ENCODE assay signal across 8 cellular contexts in the genomic region with DNA sequence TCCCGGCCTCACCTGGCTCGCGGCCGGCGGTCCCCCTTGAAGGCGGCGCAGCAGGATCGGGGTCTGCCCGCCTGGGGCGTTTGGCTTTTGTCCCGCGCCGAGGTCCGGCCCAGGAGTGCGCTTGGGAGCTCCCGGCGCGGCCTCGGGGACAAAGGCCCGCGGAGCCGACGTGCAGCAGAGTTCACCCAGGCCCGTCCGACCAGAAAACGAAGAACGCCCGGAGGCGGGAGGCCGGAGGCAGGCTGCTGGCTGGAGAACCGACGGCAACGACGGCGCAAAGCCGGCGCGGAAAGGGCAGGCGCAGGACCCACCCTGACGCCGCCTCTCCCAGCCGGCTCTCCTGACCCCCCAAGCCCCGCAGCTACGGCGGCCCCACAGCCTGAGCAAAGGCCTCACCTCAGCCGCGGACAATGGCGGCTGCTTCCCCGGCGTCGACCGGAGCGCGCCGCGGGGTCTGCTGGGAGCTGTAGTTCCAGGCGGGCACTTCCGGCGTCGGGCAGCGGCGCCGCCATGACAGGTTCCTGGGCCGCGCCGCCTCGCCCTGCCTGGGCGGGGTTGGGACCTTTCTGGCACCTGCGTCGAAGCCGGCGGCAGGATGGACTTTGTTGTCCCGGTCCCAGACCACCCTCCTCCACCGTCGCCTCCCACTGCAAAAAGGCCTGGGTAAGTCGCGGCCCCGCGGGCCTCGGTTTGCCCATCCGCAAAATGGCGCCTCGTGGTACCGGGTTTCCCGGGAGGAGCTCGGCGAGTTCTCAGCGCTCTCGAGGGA. TPM values are rescaled to one million over a fixed set of nuclear protein-coding genes. Genes with fewer than 3 reads are reported as not detected.
DNase-seq lines count a peak whose midpoint lies in the region; ATAC-seq and TF ChIP-seq lines count a peak whose summit lies in the region.

A gene (minus strand): TSS at position 437 of the 769 bp plus-strand sequence. CDS start 1,501 bp downstream, outside the sequence.

- peak within 1 kb of the TSS; percentile 88 for H3K27ac Mint-ChIP-seq in activated naive CD8-positive, alpha-beta T cell treated with anti-CD3 and anti-CD28 coated beads for 36 hours

- H3K4me1 ChIP-seq in GM23248 (ENCODE audit: insufficient read depth) (peaks cover 4% of the 10 kb centered on the region; the same call in 1 of the 2 replicates), ovary (ENCODE audit: insufficient read depth) (peaks cover 10% of the 10 kb centered on the region), thoracic aorta (ENCODE audit: control insufficient read depth in 1 of 2, low read depth in 2 of 2) (peaks cover 3 to 22% of the 10 kb centered on the region in 2 donors)

- DNase-seq in Daoy (ENCODE audit: low read depth): peak; percentile 94
- DNase-seq in GM23248: peak; percentile 96
- DNase-seq in LHCN-M2 (ENCODE audit: low read depth): peak; percentile 79
- peak; percentile 23 for DNase-seq in SKM-1 (lab: John Stamatoyannopoulos, UW; ENCODE audit: unreplicated experiment)
- peak; percentile 91 for DNase-seq in activated naive CD8-positive, alpha-beta T cell treated with anti-CD3 and anti-CD28 coated beads for 36 hours
- peak; percentile 62 to 95 (median 89) for DNase-seq in head of caudate nucleus
- peak; percentile 83 to 91 (median 86) for DNase-seq in ovary
- peak; percentile 33 for DNase-seq in thoracic aorta (ENCODE audit: low spot score)

- H2AFZ ChIP-seq in GM23248: peak within 1 kb of the TSS; percentile 96

- no peak for TF ChIP-seq EP300 in ovary (IDR thresholded peaks at IDR 0.05)

- peak within 1 kb of the TSS; percentile 76 for H3K4me2 ChIP-seq in GM23248 (ENCODE audit: unreplicated experiment)

- peak; percentile 80 for ATAC-seq in thoracic aorta (ENCODE audit: insufficient number of reproducible peaks, low FRiP score, low read depth)

- H3K4me3 ChIP-seq in GM23248 (peak within 1 kb of the TSS; percentile 90), ovary (peak within 1 kb of the TSS; percentile 90), thoracic aorta (peak within 1 kb of the TSS; percentile 89)

- H3K9me3 Mint-ChIP-seq in activated naive CD8-positive, alpha-beta T cell treated with anti-CD3 and anti-CD28 coated beads for 36 hours: peaks cover 58% of the 10 kb centered on the region

- in situ Hi-C loops in GM23248 (cut with MboI): no loop called here

- H4K20me1 ChIP-seq in GM23248 (ENCODE audit: insufficient read depth): no peaks in the 10 kb centered on the region

- no peaks in the 10 kb centered on the region for H3K9me3 ChIP-seq in GM23248 (ENCODE audit: low read depth)
- H3K9me3 ChIP-seq in ovary: peaks cover 0 to 49% of the 10 kb centered on the region in 2 donors
- H3K9me3 ChIP-seq in thoracic aorta: peaks cover 51% of the 10 kb centered on the region

- intact Hi-C loops in head of caudate nucleus (cut with DNase I) (loop anchor here (5.0 kb wide), 1 partner anchor 55 kb away; a partner anchor contains a TSS), ovary (cut with DNase I) (loop anchor here in 1 of 4 donors (10.0 kb wide), 1 partner anchor 152 kb away; a partner anchor contains a TSS)

- H3K27me3 ChIP-seq in GM23248 (replicated peaks; ENCODE audit: insufficient read depth) (no peaks in the 10 kb centered on the region), ovary (no peaks in the 10 kb centered on the region), thoracic aorta (replicated peaks; ENCODE audit: insufficient read depth) (no peaks in the 10 kb centered on the region)

- H3K4me3 Mint-ChIP-seq in activated naive CD8-positive, alpha-beta T cell treated with anti-CD3 and anti-CD28 coated beads for 36 hours: peak within 1 kb of the TSS; percentile 88

- TF ChIP-seq CTCF in ovary (IDR thresholded peaks at IDR 0.05): no peak
- no peak for TF ChIP-seq CTCF in thoracic aorta (IDR thresholded peaks at IDR 0.05)

- peaks cover 90% of the 10 kb centered on the region for H3K36me3 Mint-ChIP-seq in activated naive CD8-positive, alpha-beta T cell treated with anti-CD3 and anti-CD28 coated beads for 36 hours

- H3K9ac ChIP-seq in GM23248: peak within 1 kb of the TSS; percentile 94

- no peaks in the 10 kb centered on the region for H3F3A ChIP-seq in GM23248 (ENCODE audit: insufficient read depth)

- H3K79me2 ChIP-seq in GM23248 (ENCODE audit: insufficient read depth): peaks cover 54% of the 10 kb centered on the region

- peaks cover 28% of the 10 kb centered on the region for H3K4me1 Mint-ChIP-seq in activated naive CD8-positive, alpha-beta T cell treated with anti-CD3 and anti-CD28 coated beads for 36 hours

- WGBS in GM23248 (ENCODE audit: low coverage in 1 of 2, low lambda C conversion rate in 2 of 2, missing lambda C conversion rate in 2 of 2), 2 experiments: 1 to 2% methylated on average over 73 to 76 of the region's 89 CpGs
- 0 to 1% (median 0%) methylated on average over 86 to 89 of the region's 89 CpGs for WGBS in ovary, 3 donors

- TF ChIP-seq POLR2A in ovary (IDR thresholded peaks at IDR 0.05): peak; percentile 83

- no peaks in the 10 kb centered on the region for H3K27me3 Mint-ChIP-seq in activated naive CD8-positive, alpha-beta T cell treated with anti-CD3 and anti-CD28 coated beads for 36 hours

- H3K27ac ChIP-seq in GM23248: peak within 1 kb of the TSS; percentile 66
- H3K27ac ChIP-seq in ovary: peak within 1 kb of the TSS; percentile 72 to 86
- peak within 1 kb of the TSS; percentile 73 to 82 for H3K27ac ChIP-seq in thoracic aorta

- H3K36me3 ChIP-seq in GM23248 (ENCODE audit: low read depth): peaks cover 80% of the 10 kb centered on the region
- H3K36me3 ChIP-seq in ovary: no peaks in the 10 kb centered on the region
- peaks cover 33% of the 10 kb centered on the region for H3K36me3 ChIP-seq in thoracic aorta

- no peaks in the 10 kb centered on the region for H3K9me2 ChIP-seq in GM23248 (ENCODE audit: insufficient read depth)

RNA-seq across cellular contexts. Expression of the gene that starts here (rescaled TPM):
- 13.5 and 15.7 TPM in 2 replicates for total RNA-seq in Daoy (2014; rRNA removed; shearing (Covaris generic))
- 15.0 and 17.2 TPM in 2 replicates for total RNA-seq in GM23248 (2014; rRNA removed; shearing (Covaris generic))
- 8.0 and 8.1 TPM in 2 replicates for polyA plus RNA-seq in GM23248 (2016; fragmentation: Nextera tagmentation; extraction: Ambion mirVana)
- 13.9 and 15.6 TPM in 2 replicates for total RNA-seq in LHCN-M2 (2014; rRNA removed)
- 2.4 TPM for polyA plus RNA-seq in LHCN-M2 (2012)
- total RNA-seq in activated naive CD8-positive, alpha-beta T cell treated with anti-CD3 and anti-CD28 coated beads for 36 hours: 1 to 10 TPM; 6.9 to 7.0 TPM
- total RNA-seq in ovary: 10 to 100 TPM; 13.4 to 38.1 (median 28.0) TPM
- polyA plus RNA-seq in ovary: 10 to 100 TPM in 1 of 2 donors, 1 to 10 TPM in 1; 7.3 to 14.5 TPM
- 10 to 100 TPM; 13.7 to 24.5 TPM for total RNA-seq in thoracic aorta

Comparison
In these comparisons a context has a peak if more than half of its experiments do, and no peak if none do; other contexts are left out.
1. Peak in every context shown above with its lines: DNase-seq, ATAC-seq, H3K4me3 ChIP-seq and H3K27ac ChIP-seq.
2. DNase-seq: peak in every context shown above with its lines; median percentile 96 in GM23248; 94 in Daoy; 91 in activated naive CD8-positive, alpha-beta T cell treated with anti-CD3 and anti-CD28 coated beads for 36 hours; 89 in head of caudate nucleus; 86 in ovary; 79 in LHCN-M2; 33 in thoracic aorta; 23 in SKM-1.